In genomic region chr15:76060098-76060989, GRCh38 we compare ENCODE assay signal across 9 cellular contexts. TPM values are rescaled to one million over a fixed set of nuclear protein-coding genes. Genes with fewer than 3 reads are reported as not detected.
DNase-seq lines count a peak whose midpoint lies in the region; ATAC-seq and TF ChIP-seq lines count a peak whose summit lies in the region.
"Had no signal": no experiment of that assay in that cellular context is flagged by ENCODE, and none has a peak within 500 bp of the region (broad histone marks: within the 10 kb centered on the region; RNA-seq: fewer than 3 reads in every experiment).

No MANE protein-coding gene starts in this region.

- H3K4me1 Mint-ChIP-seq in dendritic cell treated with granulocyte-macrophage colony-stimulating factor and Interleukin-4, amounts not matched to agents 40 ng/mL and 50 ng/mL, for 4 days (ENCODE audit: low read depth) = peaks cover 31% of the 10 kb centered on the region
- H3K4me1 Mint-ChIP-seq in natural killer cell treated with Interleukin-12 subunit alpha and Interleukin-12 subunit beta and Interleukin-15 and Interleukin-18, amount 100 ng/mL, for 72 hours (ENCODE audit: low read depth in 2 of 2) = peaks cover 27 to 29% of the 10 kb centered on the region in 2 donors

- ATAC-seq in SK-N-SH treated with all-trans-retinoic acid at 6 μM for 48 hours = peak; percentile 43
- ATAC-seq in natural killer cell treated with Interleukin-12 subunit alpha and Interleukin-12 subunit beta and Interleukin-15 and Interleukin-18, amount 100 ng/mL, for 72 hours = peak; percentile 67 to 80
- ATAC-seq in GM21786 (IDR thresholded peaks at IDR 0.05; ENCODE audit: unreplicated experiment) = no peak

- DNase-seq in GM13977 (ENCODE audit: low spot score) (peak; percentile 34), DMS79 (lab: John Stamatoyannopoulos, UW) (no peak), cerebellar nuclear complex (lab: John Stamatoyannopoulos, UW) (no peak), NCI-H510A treated with DMSO at 0.1 percent for 48 hours (lab: John Stamatoyannopoulos, UW) (no peak)
- peak; percentile 77 for DNase-seq in natural killer cell treated with Interleukin-12 subunit alpha and Interleukin-12 subunit beta and Interleukin-15 and Interleukin-18, amount 100 ng/mL, for 72 hours (ENCODE audit: low spot score)

- no peak for TF ChIP-seq CTCF in GM13977 (IDR thresholded peaks at IDR 0.05; ENCODE audit: extremely low read depth, insufficient read depth, missing control alignments)

- peak overlapping the region; percentile 71 for H3K4me3 Mint-ChIP-seq in dendritic cell treated with granulocyte-macrophage colony-stimulating factor and Interleukin-4, amounts not matched to agents 40 ng/mL and 50 ng/mL, for 4 days
- peak overlapping the region; percentile 78 for H3K4me3 Mint-ChIP-seq in natural killer cell treated with Interleukin-12 subunit alpha and Interleukin-12 subunit beta and Interleukin-15 and Interleukin-18, amount 100 ng/mL, for 72 hours

- H3K36me3 Mint-ChIP-seq in dendritic cell treated with granulocyte-macrophage colony-stimulating factor and Interleukin-4, amounts not matched to agents 40 ng/mL and 50 ng/mL, for 4 days (ENCODE audit: low read depth) = no peaks in the 10 kb centered on the region
- H3K36me3 Mint-ChIP-seq in natural killer cell treated with Interleukin-12 subunit alpha and Interleukin-12 subunit beta and Interleukin-15 and Interleukin-18, amount 100 ng/mL, for 72 hours = no peaks in the 10 kb centered on the region

- no peaks in the 10 kb centered on the region for H3K9me3 Mint-ChIP-seq in dendritic cell treated with granulocyte-macrophage colony-stimulating factor and Interleukin-4, amounts not matched to agents 40 ng/mL and 50 ng/mL, for 4 days
- H3K9me3 Mint-ChIP-seq in natural killer cell treated with Interleukin-12 subunit alpha and Interleukin-12 subunit beta and Interleukin-15 and Interleukin-18, amount 100 ng/mL, for 72 hours = no peaks in the 10 kb centered on the region

- intact Hi-C loops in dendritic cell treated with granulocyte-macrophage colony-stimulating factor and Interleukin-4, amounts not matched to agents 40 ng/mL and 50 ng/mL, for 4 days (cut with micrococcal nuclease) = no loop called here

- in situ Hi-C loops in GM13977 (cut with MboI; ENCODE audit: low pct_unique_long_range_greater_than_20kb, low sequenced_read_pairs, unreplicated experiment) = no loop called here

- H3K27ac Mint-ChIP-seq in dendritic cell treated with granulocyte-macrophage colony-stimulating factor and Interleukin-4, amounts not matched to agents 40 ng/mL and 50 ng/mL, for 4 days = no peak overlapping the region
- H3K27ac Mint-ChIP-seq in natural killer cell treated with Interleukin-12 subunit alpha and Interleukin-12 subunit beta and Interleukin-15 and Interleukin-18, amount 100 ng/mL, for 72 hours = no peak overlapping the region

- peaks cover 39% of the 10 kb centered on the region for H3K27me3 Mint-ChIP-seq in dendritic cell treated with granulocyte-macrophage colony-stimulating factor and Interleukin-4, amounts not matched to agents 40 ng/mL and 50 ng/mL, for 4 days
- H3K27me3 Mint-ChIP-seq in natural killer cell treated with Interleukin-12 subunit alpha and Interleukin-12 subunit beta and Interleukin-15 and Interleukin-18, amount 100 ng/mL, for 72 hours = peaks cover 46 to 64% of the 10 kb centered on the region in 2 donors

TF ChIP-seq in SK-N-SH treated with all-trans-retinoic acid at 6 μM for 48 hours, 23 proteins besides CTCF, POLR2A, EP300 and RAD21:
- TF ChIP-seq ZNF565 (CRISPR knock-in tag; conservative IDR thresholded peaks at IDR 0.05; ENCODE audit: low read depth) = no peak
- no peak for TF ChIP-seq ISL1 (CRISPR knock-in tag; IDR thresholded peaks at IDR 0.05)
- no peak for TF ChIP-seq ESRRG (CRISPR knock-in tag; IDR thresholded peaks at IDR 0.05)
- no peak for TF ChIP-seq TOX (CRISPR knock-in tag; IDR thresholded peaks at IDR 0.05; ENCODE audit: borderline replicate concordance)
- TF ChIP-seq ARNTL (CRISPR knock-in tag; IDR thresholded peaks at IDR 0.05; ENCODE audit: borderline replicate concordance, low read depth) = no peak
- TF ChIP-seq OSR1 (CRISPR knock-in tag; IDR thresholded peaks at IDR 0.05) = no peak
- no peak for TF ChIP-seq TSHZ2 (CRISPR knock-in tag; IDR thresholded peaks at IDR 0.05)
- no peak for TF ChIP-seq ZNF8 (CRISPR knock-in tag; IDR thresholded peaks at IDR 0.05)
- no peak for TF ChIP-seq GLIS3 (CRISPR knock-in tag; IDR thresholded peaks at IDR 0.05)
- no peak for TF ChIP-seq PPARA (CRISPR knock-in tag; IDR thresholded peaks at IDR 0.05; ENCODE audit: borderline replicate concordance)
- TF ChIP-seq, protein P1, sequence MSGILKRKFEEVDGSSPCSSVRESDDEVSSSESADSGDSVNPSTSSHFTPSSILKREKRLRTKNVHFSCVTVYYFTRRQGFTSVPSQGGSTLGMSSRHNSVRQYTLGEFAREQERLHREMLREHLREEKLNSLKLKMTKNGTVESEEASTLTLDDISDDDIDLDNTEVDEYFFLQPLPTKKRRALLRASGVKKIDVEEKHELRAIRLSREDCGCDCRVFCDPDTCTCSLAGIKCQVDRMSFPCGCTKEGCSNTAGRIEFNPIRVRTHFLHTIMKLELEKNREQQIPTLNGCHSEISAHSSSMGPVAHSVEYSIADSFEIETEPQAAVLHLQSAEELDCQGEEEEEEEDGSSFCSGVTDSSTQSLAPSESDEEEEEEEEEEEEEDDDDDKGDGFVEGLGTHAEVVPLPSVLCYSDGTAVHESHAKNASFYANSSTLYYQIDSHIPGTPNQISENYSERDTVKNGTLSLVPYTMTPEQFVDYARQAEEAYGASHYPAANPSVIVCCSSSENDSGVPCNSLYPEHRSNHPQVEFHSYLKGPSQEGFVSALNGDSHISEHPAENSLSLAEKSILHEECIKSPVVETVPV (CRISPR knock-in tag; IDR thresholded peaks at IDR 0.05) = no peak
- no peak for TF ChIP-seq ZFP30 (CRISPR knock-in tag; IDR thresholded peaks at IDR 0.05)

RNA-seq across cellular contexts. Expression of gene TMEM266, which starts 0.6 kb away (rescaled TPM):
- total RNA-seq in natural killer cell treated with Interleukin-12 subunit alpha and Interleukin-12 subunit beta and Interleukin-15 and Interleukin-18, amount 100 ng/mL, for 72 hours = under 1 TPM in 1 of 2 donors, not detected in 1; 0.24 TPM
- total RNA-seq: M059J had no signal

RNA-seq across cellular contexts. Expression of gene NRG4, which starts 48.1 kb away (rescaled TPM):
- under 1 TPM in 1 of 2 donors, not detected in 1; 0.21 TPM for total RNA-seq in natural killer cell treated with Interleukin-12 subunit alpha and Interleukin-12 subunit beta and Interleukin-15 and Interleukin-18, amount 100 ng/mL, for 72 hours
- total RNA-seq: M059J had no signal

Comparison
In these comparisons a context has a peak if more than half of its experiments do, and no peak if none do; other contexts are left out.
1. DNase-seq: peak in GM13977 (single experiment) and natural killer cell treated with Interleukin-12 subunit alpha and Interleukin-12 subunit beta and Interleukin-15 and Interleukin-18, amount 100 ng/mL, for 72 hours (single experiment); none in DMS79 (single experiment), cerebellar nuclear complex (0 of 2) and NCI-H510A treated with DMSO at 0.1 percent for 48 hours (single experiment).